ENCODE assay signal across 13 cellular contexts in genomic region chr4:139763205-139763604, GRCh38.
DNase-seq lines count a peak whose midpoint lies in the region; ATAC-seq and TF ChIP-seq lines count a peak whose summit lies in the region.
"Had no signal": no experiment of that assay in that cellular context is flagged by ENCODE, and none has a peak within 500 bp of the region (broad histone marks: within the 10 kb centered on the region; RNA-seq: fewer than 3 reads in every experiment).

No MANE protein-coding gene starts in this region.

- TF ChIP-seq POLR2A in sigmoid colon (IDR thresholded peaks at IDR 0.05) (no peak), body of pancreas (IDR thresholded peaks at IDR 0.05) (no peak)

- 0 out of 2 replicates have a peak overlapping the region, but pooled peaks have one; percentile 8 for H3K4me2 ChIP-seq in SK-N-SH

- H3K4me3 ChIP-seq in SK-N-SH (ENCODE audit: low read depth in 2 of 2, low read length in 1 of 2) (no peak overlapping the region), sigmoid colon (no peak overlapping the region), body of pancreas (no peak overlapping the region)

- H3K36me3 ChIP-seq in SK-N-SH (replicated peaks in 1 of 2; ENCODE audit: control insufficient read depth in 1 of 2, insufficient read depth in 2 of 2, low read length in 1 of 2) (no peaks in the 10 kb centered on the region), sigmoid colon (no peaks in the 10 kb centered on the region), body of pancreas (replicated peaks in 1 of 2; ENCODE audit: insufficient read depth in 1 of 2, low read depth in 2 of 2) (no peaks in the 10 kb centered on the region)

- WGBS in SK-N-SH (ENCODE audit: low lambda C conversion rate): 57% methylated on average over 6 of the region's 6 CpGs
- 46 to 80% methylated on average over 6 of the region's 6 CpGs for WGBS in sigmoid colon, 2 donors
- 64 to 81% methylated on average over 6 of the region's 6 CpGs for WGBS in body of pancreas, 2 donors

- H3K27me3 ChIP-seq in SK-N-SH (ENCODE audit: insufficient read depth): no peaks in the 10 kb centered on the region
- no peaks in the 10 kb centered on the region for H3K27me3 ChIP-seq in sigmoid colon
- H3K27me3 ChIP-seq in body of pancreas: no peaks in the 10 kb centered on the region

- H4K20me1 ChIP-seq in SK-N-SH (ENCODE audit: insufficient read depth): no peaks in the 10 kb centered on the region

- in situ Hi-C loops in G401 (cut with HindIII; ENCODE audit: low sequenced_read_pairs): no loop called here

- TF ChIP-seq EP300 in SK-N-SH (IDR thresholded peaks at IDR 0.05; ENCODE audit: borderline replicate concordance in 1 of 2, low read depth in 1 of 2, low read length in 1 of 2) (peak in 1 of 2 experiments; percentile 64; a peak in 1 of 4 replicates), sigmoid colon (IDR thresholded peaks at IDR 0.05) (no peak)

- ATAC-seq in left ventricle myocardium superior: peak; percentile 4
- ATAC-seq in HG02571 (IDR thresholded peaks at IDR 0.05; ENCODE audit: unreplicated experiment): no peak
- no peak for ATAC-seq in body of pancreas
- ATAC-seq in HG02678 (IDR thresholded peaks at IDR 0.05; ENCODE audit: unreplicated experiment): no peak
- ATAC-seq: activated T-cell treated with anti-CD3 and anti-CD28 coated beads, Interleukin-2, amount 50 U/mL, for 4 hours; naive thymus-derived CD8-positive, alpha-beta T cell had no signal

- POLR2A ChIA-PET in SK-N-SH (lab: Yijun Ruan, JAX): interaction anchor here (1.1 to 1.4 kb wide), 6 partner anchors 17 to 286 kb away, joined by 3 to 7 read pairs (median 4); no protein-coding TSS in a partner anchor

- CTCF ChIA-PET in SK-N-SH (lab: Yijun Ruan, JAX): interaction anchor here (0.5 to 1.7 kb wide), 6 partner anchors 11 to 490 kb away, joined by 3 to 6 read pairs (median 3); no protein-coding TSS in a partner anchor

- H3K9me3 ChIP-seq in SK-N-SH (no peaks in the 10 kb centered on the region), sigmoid colon (no peaks in the 10 kb centered on the region), body of pancreas (no peaks in the 10 kb centered on the region)

- TF ChIP-seq CTCF in SK-N-SH (IDR thresholded peaks at IDR 0.05) (no peak), sigmoid colon (IDR thresholded peaks at IDR 0.05) (no peak), body of pancreas (IDR thresholded peaks at IDR 0.05) (no peak)

- DNase-seq in G401 (ENCODE audit: low spot score): peak; percentile 68
- DNase-seq in SK-N-SH: peak; percentile 68
- DNase-seq in left ventricle myocardium superior: no peak
- DNase-seq in sigmoid colon: no peak
- no peak for DNase-seq in body of pancreas
- DNase-seq in hypothalamus (lab: John Stamatoyannopoulos, UW): no peak
- DNase-seq: activated T-cell treated with anti-CD3 and anti-CD28 coated beads, Interleukin-2, amount 50 U/mL, for 4 hours; erythroblast; naive thymus-derived CD8-positive, alpha-beta T cell; NCI-H226; stimulated activated CD4-positive, alpha-beta T cell treated with anti-CD3 and anti-CD28 coated beads, Interleukin-12 subunit alpha, Interleukin-12 subunit beta, amount 100 ng/mL, for 4 hours had no signal

- peaks cover 18 to 52% of the 10 kb centered on the region in 2 experiments; a peak in 3 of 4 replicates for H3K4me1 ChIP-seq in SK-N-SH (ENCODE audit: control insufficient read depth in 1 of 2, insufficient read depth in 2 of 2, low read depth in 1 of 2, low read length in 1 of 2)
- H3K4me1 ChIP-seq in sigmoid colon: peaks cover 0 to 28% (median 27%) of the 10 kb centered on the region in 4 donors
- no peaks in the 10 kb centered on the region for H3K4me1 ChIP-seq in body of pancreas

- no peaks in the 10 kb centered on the region for H3K79me2 ChIP-seq in SK-N-SH (ENCODE audit: insufficient read depth)

- H2AFZ ChIP-seq in SK-N-SH (ENCODE audit: low read depth): no peak overlapping the region

- H3K27ac ChIP-seq in SK-N-SH (ENCODE audit: low read depth in 2 of 2, low read length in 1 of 2) (peak overlapping the region; percentile 11 to 94; a peak in 3 of 4 replicates), sigmoid colon (peak overlapping the region; percentile 34 to 66 (median 48)), body of pancreas (peak overlapping the region in 2 of 4 donors; percentile 19 to 38)

- H3F3A ChIP-seq in SK-N-SH (replicated peaks; ENCODE audit: insufficient read depth): peaks cover 3% of the 10 kb centered on the region

- peak; percentile 23; the same call in 1 of the 2 replicates for TF ChIP-seq RAD21 in SK-N-SH (IDR thresholded peaks at IDR 0.05; ENCODE audit: low read length)

- H3K9me2 ChIP-seq in SK-N-SH: no peaks in the 10 kb centered on the region

- intact Hi-C loops in left ventricle myocardium superior (cut with micrococcal nuclease) (no loop called here), sigmoid colon (cut with DNase I) (no loop called here), body of pancreas (cut with DNase I) (no loop called here)

- H3K9ac ChIP-seq in SK-N-SH: no peak overlapping the region

TF ChIP-seq in SK-N-SH, 30 proteins besides CTCF, POLR2A, EP300 and RAD21:
- TF ChIP-seq RCOR1 (IDR thresholded peaks at IDR 0.05; ENCODE audit: low read length) (0 out of 2 replicates have a peak, but pooled peaks have one; percentile 29), SMC3 (IDR thresholded peaks at IDR 0.05; ENCODE audit: low read depth, low read length) (0 out of 2 replicates have a peak, but pooled peaks have one; percentile 5), YY1 (IDR thresholded peaks at IDR 0.05; ENCODE audit: low read depth) (no peak), USF2 (IDR thresholded peaks at IDR 0.05; ENCODE audit: borderline replicate concordance, low read depth, low read length) (peak; percentile 34; the same call in 1 of the 2 replicates), NRF1 (IDR thresholded peaks at IDR 0.05; ENCODE audit: low read depth, low read length) (no peak)
- TF ChIP-seq, protein P1, sequence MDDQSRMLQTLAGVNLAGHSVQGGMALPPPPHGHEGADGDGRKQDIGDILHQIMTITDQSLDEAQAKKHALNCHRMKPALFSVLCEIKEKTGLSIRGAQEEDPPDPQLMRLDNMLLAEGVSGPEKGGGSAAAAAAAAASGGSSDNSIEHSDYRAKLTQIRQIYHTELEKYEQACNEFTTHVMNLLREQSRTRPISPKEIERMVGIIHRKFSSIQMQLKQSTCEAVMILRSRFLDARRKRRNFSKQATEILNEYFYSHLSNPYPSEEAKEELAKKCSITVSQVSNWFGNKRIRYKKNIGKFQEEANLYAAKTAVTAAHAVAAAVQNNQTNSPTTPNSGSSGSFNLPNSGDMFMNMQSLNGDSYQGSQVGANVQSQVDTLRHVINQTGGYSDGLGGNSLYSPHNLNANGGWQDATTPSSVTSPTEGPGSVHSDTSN (IDR thresholded peaks at IDR 0.05): no peak

Comparison
In these comparisons a context has a peak if more than half of its experiments do, and no peak if none do; other contexts are left out.
1. DNase-seq: peak in G401 (single experiment) and SK-N-SH (single experiment); none in left ventricle myocardium superior (single experiment), sigmoid colon (single experiment), body of pancreas (0 of 4) and hypothalamus (0 of 51).